Comparison of ENCODE assay signal across 8 cellular contexts in genomic region chr6:25278557-25278913, GRCh38. TPM values are rescaled to one million over a fixed set of nuclear protein-coding genes. Genes with fewer than 3 reads are reported as not detected.
DNase-seq lines count a peak whose midpoint lies in the region; ATAC-seq and TF ChIP-seq lines count a peak whose summit lies in the region.

No MANE protein-coding gene starts in this region.

- peak overlapping the region; percentile 85 for H3K9ac ChIP-seq in ES-I3 (ENCODE audit: low read depth, low read length)

- H3K36me3 ChIP-seq in ES-I3 (ENCODE audit: insufficient read depth, low read length) = no peaks in the 10 kb centered on the region

- ATAC-seq in GM21825 (IDR thresholded peaks at IDR 0.05; ENCODE audit: unreplicated experiment) (peak; percentile 15), natural killer cell (peak; percentile 6 to 29 (median 21)), HG03469 (IDR thresholded peaks at IDR 0.05; ENCODE audit: unreplicated experiment) (no peak)
- peak; percentile 16 for ATAC-seq in effector memory CD8-positive, alpha-beta T cell (replicated peaks)

- peak overlapping the region; percentile 79 to 89 for H3K4me3 Mint-ChIP-seq in effector memory CD8-positive, alpha-beta T cell
- H3K4me3 Mint-ChIP-seq in natural killer cell = peak overlapping the region; percentile 90

- intact Hi-C loops in natural killer cell (cut with micrococcal nuclease) = no loop called here

- H3K27ac Mint-ChIP-seq in effector memory CD8-positive, alpha-beta T cell = peak overlapping the region; percentile 30 to 63
- H3K27ac Mint-ChIP-seq in natural killer cell = peak overlapping the region in 1 of 2 donors; percentile 35

- H3K36me3 Mint-ChIP-seq in effector memory CD8-positive, alpha-beta T cell (ENCODE audit: insufficient read depth) = peaks cover 6% of the 10 kb centered on the region
- H3K36me3 Mint-ChIP-seq in natural killer cell = no peaks in the 10 kb centered on the region

- peaks cover 12 to 30% of the 10 kb centered on the region in 2 donors for H3K27me3 Mint-ChIP-seq in effector memory CD8-positive, alpha-beta T cell
- H3K27me3 Mint-ChIP-seq in natural killer cell (ENCODE audit: low read depth in 2 of 2) = peaks cover 21 to 26% of the 10 kb centered on the region in 2 donors

- H3K9me3 ChIP-seq in ES-I3 (ENCODE audit: control insufficient read depth, insufficient read depth, low read length) = no peaks in the 10 kb centered on the region

- peaks cover 8% of the 10 kb centered on the region; the same call in 1 of the 2 replicates for H3K4me1 ChIP-seq in ES-I3 (ENCODE audit: insufficient read depth, low read length)

- peaks cover 15 to 16% of the 10 kb centered on the region in 2 donors for H3K4me1 Mint-ChIP-seq in effector memory CD8-positive, alpha-beta T cell (ENCODE audit: low read depth in 2 of 2)
- peaks cover 4 to 19% of the 10 kb centered on the region in 2 donors for H3K4me1 Mint-ChIP-seq in natural killer cell

- H3K9me3 Mint-ChIP-seq in effector memory CD8-positive, alpha-beta T cell = no peaks in the 10 kb centered on the region
- H3K9me3 Mint-ChIP-seq in natural killer cell = no peaks in the 10 kb centered on the region

- TF ChIP-seq CTCF in natural killer cell (IDR thresholded peaks at IDR 0.05) = no peak

- DNase-seq in NCI-H226 (peak; percentile 34), natural killer cell (no peak), DMS114 treated with DMSO at 0.1 percent for 48 hours (lab: John Stamatoyannopoulos, UW; ENCODE audit: unreplicated experiment) (no peak)
- DNase-seq in effector memory CD8-positive, alpha-beta T cell = no peak
- DNase-seq in activated CD4-positive, alpha-beta T cell treated with anti-CD3 and anti-CD28 coated beads, Interleukin-2, amount 50 U/mL, for 1 hour = no peak

RNA-seq across cellular contexts. Expression of gene CARMIL1, which starts 0.6 kb away (rescaled TPM):
- 1 to 10 TPM in 1 of 3 donors, under 1 TPM in 2; 0.25 to 1.1 (median 0.35) TPM for total RNA-seq in natural killer cell
